In the genomic region with DNA sequence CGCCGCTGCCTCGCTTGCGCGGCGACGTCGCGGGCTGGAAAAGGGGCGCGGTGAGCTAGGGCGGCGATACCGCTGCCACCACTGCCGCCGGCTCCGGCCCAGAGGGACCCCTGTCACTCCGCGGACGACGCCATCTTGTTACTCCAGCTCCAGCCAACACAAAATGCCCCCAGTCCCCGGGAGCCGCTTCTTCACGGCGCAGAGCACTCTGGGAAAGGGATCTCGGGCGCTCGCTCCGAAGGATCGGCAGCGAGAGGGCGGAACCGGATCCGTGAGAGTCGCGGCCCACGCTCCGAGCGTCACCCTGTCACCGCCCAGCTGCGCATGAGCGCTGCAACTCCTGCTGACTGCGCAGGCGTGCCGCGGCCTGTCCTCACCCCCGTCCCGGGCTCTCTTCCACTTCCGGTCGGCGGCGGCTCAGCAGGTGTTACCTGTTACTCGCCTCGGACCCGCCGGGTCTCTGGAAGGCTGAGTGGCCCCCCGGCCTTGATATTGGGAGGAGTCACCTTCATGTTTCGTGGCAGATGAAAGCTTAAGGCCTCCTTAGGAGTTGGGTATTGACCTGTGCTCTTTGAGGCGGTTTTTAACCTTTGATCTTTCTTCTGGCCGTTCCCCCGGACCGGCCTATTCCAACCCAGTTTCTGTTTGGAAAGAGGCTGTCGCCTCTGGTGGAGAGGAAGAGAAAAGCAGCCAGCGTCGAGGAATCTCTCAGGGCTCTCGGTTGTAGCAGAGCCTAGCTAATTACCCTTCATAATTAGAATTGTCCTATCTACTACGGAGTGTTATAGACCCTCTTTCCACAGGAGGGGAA, we compare ENCODE assay signal across 1 cellular context.
TF ChIP-seq lines count a peak whose summit lies in the region.

CSNK1A1 (minus strand) TSS at position 213 of the 811 bp plus-strand sequence. CDS start 475 bp downstream, outside the sequence.

TF ChIP-seq in HepG2, 621 proteins besides CTCF, POLR2A, EP300 and RAD21 (continued from another document and continues in another):
- TF ChIP-seq ZNF577 (CRISPR knock-in tag; IDR thresholded peaks at IDR 0.05; ENCODE audit: borderline replicate concordance, low read depth) (no peak), RBFOX2 (IDR thresholded peaks at IDR 0.05; ENCODE audit: low read depth, low read length) (peak; percentile 95), YEATS2 (CRISPR knock-in tag; IDR thresholded peaks at IDR 0.05; ENCODE audit: borderline replicate concordance) (peak; percentile 89; the same call in 1 of the 2 replicates), MED1 (CRISPR knock-in tag; IDR thresholded peaks at IDR 0.05) (peak; percentile 67), GABPB1 (CRISPR knock-in tag; IDR thresholded peaks at IDR 0.05) (peak; percentile 98), PAF1 (CRISPR knock-in tag; IDR thresholded peaks at IDR 0.05) (no peak), ZNF776 (CRISPR knock-in tag; IDR thresholded peaks at IDR 0.05) (peak; percentile 83), POLR2G (IDR thresholded peaks at IDR 0.05; ENCODE audit: low read depth, low read length) (peak; percentile 96), ZNF317 (CRISPR knock-in tag; IDR thresholded peaks at IDR 0.05) (peak; percentile 89), ZNF350 (CRISPR knock-in tag; IDR thresholded peaks at IDR 0.05; ENCODE audit: borderline replicate concordance, low read depth) (peak; percentile 77; the same call in 1 of the 2 replicates), ETV6 (CRISPR knock-in tag; conservative IDR thresholded peaks at IDR 0.05) (0 out of 2 replicates have a peak, but pooled peaks have one; percentile 58), STAT5B (CRISPR knock-in tag; IDR thresholded peaks at IDR 0.05) (no peak), TGIF2 (CRISPR knock-in tag; IDR thresholded peaks at IDR 0.05) (peak; percentile 50), ZEB1 (IDR thresholded peaks at IDR 0.05; ENCODE audit: insufficient replicate concordance, low read depth) (peak; percentile 87), RFX5 (IDR thresholded peaks at IDR 0.05; ENCODE audit: low read depth, low read length) (peak; percentile 58; the same call in 1 of the 2 replicates), PAWR (CRISPR knock-in tag; IDR thresholded peaks at IDR 0.05; ENCODE audit: borderline replicate concordance) (no peak), EHMT2 (IDR thresholded peaks at IDR 0.05; ENCODE audit: borderline replicate concordance, low read depth, low read length) (no peak), ZMYM2 (CRISPR knock-in tag; IDR thresholded peaks at IDR 0.05) (no peak; the same call in 1 of the 2 replicates), ZNF232 (CRISPR knock-in tag; IDR thresholded peaks at IDR 0.05; ENCODE audit: borderline replicate concordance) (no peak; the same call in 1 of the 2 replicates), ZNF597 (CRISPR knock-in tag; IDR thresholded peaks at IDR 0.05) (no peak), RBM39 (IDR thresholded peaks at IDR 0.05; ENCODE audit: low read depth, low read length, poor library complexity, severe bottlenecking) (no peak), NFKBIZ (CRISPR knock-in tag; IDR thresholded peaks at IDR 0.05) (no peak), FLYWCH1 (CRISPR knock-in tag; IDR thresholded peaks at IDR 0.05) (no peak), CERS6 (CRISPR knock-in tag; IDR thresholded peaks at IDR 0.05) (no peak), ZNF17 (CRISPR knock-in tag; IDR thresholded peaks at IDR 0.05) (no peak), ATF7 (IDR thresholded peaks at IDR 0.05) (no peak), ATF7 (CRISPR knock-in tag; IDR thresholded peaks at IDR 0.05) (0 out of 2 replicates have a peak, but pooled peaks have one; percentile 17), NFYC (CRISPR knock-in tag; IDR thresholded peaks at IDR 0.05) (peak; percentile 30; the same call in 1 of the 2 replicates), ZNF703 (CRISPR knock-in tag; IDR thresholded peaks at IDR 0.05; ENCODE audit: borderline replicate concordance) (no peak), ZBTB39 (CRISPR knock-in tag; IDR thresholded peaks at IDR 0.05) (no peak), EEA1 (CRISPR knock-in tag; IDR thresholded peaks at IDR 0.05; ENCODE audit: borderline replicate concordance) (no peak), SOX5 (CRISPR knock-in tag; IDR thresholded peaks at IDR 0.05; ENCODE audit: borderline replicate concordance) (peak; percentile 15; the same call in 1 of the 2 replicates), CHD2 (IDR thresholded peaks at IDR 0.05; ENCODE audit: low read depth, low read length) (peak; percentile 29; the same call in 1 of the 2 replicates), E2F5 (CRISPR knock-in tag; conservative IDR thresholded peaks at IDR 0.05) (no peak), ZMYM4 (CRISPR knock-in tag; IDR thresholded peaks at IDR 0.05) (peak; percentile 91)
- TF ChIP-seq, protein P1, sequence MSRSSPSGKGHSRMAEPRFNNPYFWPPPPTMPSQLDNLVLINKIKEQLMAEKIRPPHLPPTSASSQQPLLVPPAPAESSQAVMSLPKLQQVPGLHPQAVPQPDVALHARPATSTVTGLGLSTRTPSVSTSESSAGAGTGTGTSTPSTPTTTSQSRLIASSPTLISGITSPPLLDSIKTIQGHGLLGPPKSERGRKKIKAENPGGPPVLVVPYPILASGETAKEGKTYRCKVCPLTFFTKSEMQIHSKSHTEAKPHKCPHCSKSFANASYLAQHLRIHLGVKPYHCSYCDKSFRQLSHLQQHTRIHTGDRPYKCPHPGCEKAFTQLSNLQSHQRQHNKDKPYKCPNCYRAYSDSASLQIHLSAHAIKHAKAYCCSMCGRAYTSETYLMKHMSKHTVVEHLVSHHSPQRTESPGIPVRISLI (CRISPR knock-in tag; IDR thresholded peaks at IDR 0.05; ENCODE audit: borderline replicate concordance) = no peak
- TF ChIP-seq, protein P2, sequence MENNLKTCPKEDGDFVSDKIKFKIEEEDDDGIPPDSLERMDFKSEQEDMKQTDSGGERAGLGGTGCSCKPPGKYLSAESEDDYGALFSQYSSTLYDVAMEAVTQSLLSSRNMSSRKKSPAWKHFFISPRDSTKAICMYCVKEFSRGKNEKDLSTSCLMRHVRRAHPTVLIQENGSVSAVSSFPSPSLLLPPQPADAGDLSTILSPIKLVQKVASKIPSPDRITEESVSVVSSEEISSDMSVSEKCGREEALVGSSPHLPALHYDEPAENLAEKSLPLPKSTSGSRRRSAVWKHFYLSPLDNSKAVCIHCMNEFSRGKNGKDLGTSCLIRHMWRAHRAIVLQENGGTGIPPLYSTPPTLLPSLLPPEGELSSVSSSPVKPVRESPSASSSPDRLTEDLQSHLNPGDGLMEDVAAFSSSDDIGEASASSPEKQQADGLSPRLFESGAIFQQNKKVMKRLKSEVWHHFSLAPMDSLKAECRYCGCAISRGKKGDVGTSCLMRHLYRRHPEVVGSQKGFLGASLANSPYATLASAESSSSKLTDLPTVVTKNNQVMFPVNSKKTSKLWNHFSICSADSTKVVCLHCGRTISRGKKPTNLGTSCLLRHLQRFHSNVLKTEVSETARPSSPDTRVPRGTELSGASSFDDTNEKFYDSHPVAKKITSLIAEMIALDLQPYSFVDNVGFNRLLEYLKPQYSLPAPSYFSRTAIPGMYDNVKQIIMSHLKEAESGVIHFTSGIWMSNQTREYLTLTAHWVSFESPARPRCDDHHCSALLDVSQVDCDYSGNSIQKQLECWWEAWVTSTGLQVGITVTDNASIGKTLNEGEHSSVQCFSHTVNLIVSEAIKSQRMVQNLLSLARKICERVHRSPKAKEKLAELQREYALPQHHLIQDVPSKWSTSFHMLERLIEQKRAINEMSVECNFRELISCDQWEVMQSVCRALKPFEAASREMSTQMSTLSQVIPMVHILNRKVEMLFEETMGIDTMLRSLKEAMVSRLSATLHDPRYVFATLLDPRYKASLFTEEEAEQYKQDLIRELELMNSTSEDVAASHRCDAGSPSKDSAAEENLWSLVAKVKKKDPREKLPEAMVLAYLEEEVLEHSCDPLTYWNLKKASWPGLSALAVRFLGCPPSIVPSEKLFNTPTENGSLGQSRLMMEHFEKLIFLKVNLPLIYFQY (CRISPR knock-in tag; IDR thresholded peaks at IDR 0.05; ENCODE audit: borderline replicate concordance) = peak; percentile 96
- TF ChIP-seq, protein P3, sequence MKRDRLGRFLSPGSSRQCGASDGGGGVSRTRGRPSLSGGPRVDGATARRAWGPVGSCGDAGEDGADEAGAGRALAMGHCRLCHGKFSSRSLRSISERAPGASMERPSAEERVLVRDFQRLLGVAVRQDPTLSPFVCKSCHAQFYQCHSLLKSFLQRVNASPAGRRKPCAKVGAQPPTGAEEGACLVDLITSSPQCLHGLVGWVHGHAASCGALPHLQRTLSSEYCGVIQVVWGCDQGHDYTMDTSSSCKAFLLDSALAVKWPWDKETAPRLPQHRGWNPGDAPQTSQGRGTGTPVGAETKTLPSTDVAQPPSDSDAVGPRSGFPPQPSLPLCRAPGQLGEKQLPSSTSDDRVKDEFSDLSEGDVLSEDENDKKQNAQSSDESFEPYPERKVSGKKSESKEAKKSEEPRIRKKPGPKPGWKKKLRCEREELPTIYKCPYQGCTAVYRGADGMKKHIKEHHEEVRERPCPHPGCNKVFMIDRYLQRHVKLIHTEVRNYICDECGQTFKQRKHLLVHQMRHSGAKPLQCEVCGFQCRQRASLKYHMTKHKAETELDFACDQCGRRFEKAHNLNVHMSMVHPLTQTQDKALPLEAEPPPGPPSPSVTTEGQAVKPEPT (CRISPR knock-in tag; IDR thresholded peaks at IDR 0.05; ENCODE audit: low read depth) = no peak
- TF ChIP-seq, protein P4, sequence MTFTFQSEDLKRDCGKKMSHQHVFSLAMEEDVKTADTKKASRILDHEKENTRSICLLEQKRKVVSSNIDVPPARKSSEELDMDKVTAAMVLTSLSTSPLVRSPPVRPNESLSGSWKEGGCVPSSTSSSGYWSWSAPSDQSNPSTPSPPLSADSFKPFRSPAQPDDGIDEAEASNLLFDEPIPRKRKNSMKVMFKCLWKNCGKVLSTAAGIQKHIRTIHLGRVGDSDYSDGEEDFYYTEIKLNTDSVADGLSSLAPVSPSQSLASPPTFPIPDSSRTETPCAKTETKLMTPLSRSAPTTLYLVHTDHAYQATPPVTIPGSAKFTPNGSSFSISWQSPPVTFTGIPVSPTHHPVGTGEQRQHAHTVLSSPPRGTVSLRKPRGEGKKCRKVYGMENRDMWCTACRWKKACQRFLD (CRISPR knock-in tag; IDR thresholded peaks at IDR 0.05; ENCODE audit: borderline replicate concordance) = no peak
- TF ChIP-seq, protein P5, sequence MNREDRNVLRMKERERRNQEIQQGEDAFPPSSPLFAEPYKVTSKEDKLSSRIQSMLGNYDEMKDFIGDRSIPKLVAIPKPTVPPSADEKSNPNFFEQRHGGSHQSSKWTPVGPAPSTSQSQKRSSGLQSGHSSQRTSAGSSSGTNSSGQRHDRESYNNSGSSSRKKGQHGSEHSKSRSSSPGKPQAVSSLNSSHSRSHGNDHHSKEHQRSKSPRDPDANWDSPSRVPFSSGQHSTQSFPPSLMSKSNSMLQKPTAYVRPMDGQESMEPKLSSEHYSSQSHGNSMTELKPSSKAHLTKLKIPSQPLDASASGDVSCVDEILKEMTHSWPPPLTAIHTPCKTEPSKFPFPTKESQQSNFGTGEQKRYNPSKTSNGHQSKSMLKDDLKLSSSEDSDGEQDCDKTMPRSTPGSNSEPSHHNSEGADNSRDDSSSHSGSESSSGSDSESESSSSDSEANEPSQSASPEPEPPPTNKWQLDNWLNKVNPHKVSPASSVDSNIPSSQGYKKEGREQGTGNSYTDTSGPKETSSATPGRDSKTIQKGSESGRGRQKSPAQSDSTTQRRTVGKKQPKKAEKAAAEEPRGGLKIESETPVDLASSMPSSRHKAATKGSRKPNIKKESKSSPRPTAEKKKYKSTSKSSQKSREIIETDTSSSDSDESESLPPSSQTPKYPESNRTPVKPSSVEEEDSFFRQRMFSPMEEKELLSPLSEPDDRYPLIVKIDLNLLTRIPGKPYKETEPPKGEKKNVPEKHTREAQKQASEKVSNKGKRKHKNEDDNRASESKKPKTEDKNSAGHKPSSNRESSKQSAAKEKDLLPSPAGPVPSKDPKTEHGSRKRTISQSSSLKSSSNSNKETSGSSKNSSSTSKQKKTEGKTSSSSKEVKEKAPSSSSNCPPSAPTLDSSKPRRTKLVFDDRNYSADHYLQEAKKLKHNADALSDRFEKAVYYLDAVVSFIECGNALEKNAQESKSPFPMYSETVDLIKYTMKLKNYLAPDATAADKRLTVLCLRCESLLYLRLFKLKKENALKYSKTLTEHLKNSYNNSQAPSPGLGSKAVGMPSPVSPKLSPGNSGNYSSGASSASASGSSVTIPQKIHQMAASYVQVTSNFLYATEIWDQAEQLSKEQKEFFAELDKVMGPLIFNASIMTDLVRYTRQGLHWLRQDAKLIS (CRISPR knock-in tag; IDR thresholded peaks at IDR 0.05) = no peak; the same call in 1 of the 2 replicates
